ENCODE assay signal across 21 cellular contexts in the genomic region with DNA sequence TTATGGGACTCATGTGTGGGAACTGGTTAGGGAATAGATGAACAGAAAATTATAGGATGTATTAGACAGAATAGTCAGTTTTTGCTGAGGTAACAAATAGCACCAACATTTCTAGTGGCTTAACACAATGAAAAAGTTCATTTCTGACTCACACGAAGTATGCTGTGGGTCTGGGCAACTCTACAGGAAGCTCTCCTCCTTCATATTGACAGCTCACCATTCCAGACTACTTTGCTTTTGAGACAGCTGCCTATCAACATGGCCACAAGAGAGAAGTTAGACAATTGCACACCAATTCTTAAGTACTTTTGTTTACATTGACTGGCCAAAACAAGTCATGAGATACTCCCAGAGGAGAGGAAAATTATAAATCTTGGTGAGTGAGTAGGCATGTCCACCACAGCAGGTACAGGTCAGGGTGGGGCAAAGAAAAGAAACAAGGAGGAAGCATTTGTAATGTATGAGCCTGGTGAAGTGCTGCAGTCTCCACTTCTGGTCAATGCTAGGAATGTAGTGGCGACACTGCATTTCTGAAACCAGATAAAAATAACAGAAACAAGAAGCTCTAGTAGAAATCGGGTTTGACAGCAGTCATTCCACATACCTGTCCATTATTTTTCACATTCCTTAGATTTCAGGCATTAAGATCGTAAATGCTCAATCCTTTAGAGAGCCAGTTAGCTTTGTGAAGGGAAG.
"Had no signal": no experiment of that assay in that cellular context is flagged by ENCODE, and none has a peak within 500 bp of the region (broad histone marks: within the 10 kb centered on the region; RNA-seq: fewer than 3 reads in every experiment).

No MANE protein-coding gene starts in this region.

- H3K27me3 ChIP-seq: brain microvascular endothelial cell, colonic mucosa, gastrocnemius medialis, neural progenitor cell, upper lobe of left lung had no signal

- H3K9me3 Mint-ChIP-seq: central memory CD8-positive, alpha-beta T cell; neural progenitor cell had no signal

- ATAC-seq: gastrocnemius medialis; mucosa of descending colon; naive thymus-derived CD4-positive, alpha-beta T cell; right cardiac atrium; stimulated activated naive CD8-positive, alpha-beta T cell treated with anti-CD3 and anti-CD28 coated beads, Interleukin-15, amount 100 ng/mL, for 72 hours had no signal

- H3K4me1 ChIP-seq: colonic mucosa, gastrocnemius medialis, neural progenitor cell, prostate gland, upper lobe of left lung had no signal

- H3K27ac ChIP-seq: brain microvascular endothelial cell, colonic mucosa, gastrocnemius medialis, neural progenitor cell, prostate gland, upper lobe of left lung had no signal

- H3K36me3 Mint-ChIP-seq: memory B cell, neural progenitor cell had no signal

- H3K4me3 ChIP-seq: colonic mucosa, gastrocnemius medialis, mucosa of descending colon, neural progenitor cell, prostate gland, upper lobe of left lung had no signal

- H3K27ac Mint-ChIP-seq: endodermal cell; memory B cell; naive thymus-derived CD4-positive, alpha-beta T cell; neural progenitor cell; stimulated activated naive CD8-positive, alpha-beta T cell treated with anti-CD3 and anti-CD28 coated beads, Interleukin-15, amount 100 ng/mL, for 72 hours had no signal

- H3K36me3 ChIP-seq: brain microvascular endothelial cell, colonic mucosa, gastrocnemius medialis, neural progenitor cell, prostate gland, upper lobe of left lung had no signal

- DNase-seq: activated CD4-positive, alpha-beta T cell treated with anti-CD3 and anti-CD28 coated beads, Interleukin-2, amount 50 U/mL, for 4 hours; activated naive CD4-positive, alpha-beta T cell; brain microvascular endothelial cell; colonic mucosa; endodermal cell; erythroblast; gastrocnemius medialis; head of caudate nucleus; mucosa of descending colon; naive thymus-derived CD4-positive, alpha-beta T cell; right cardiac atrium; small intestine; stimulated activated CD4-positive, alpha-beta T cell treated with anti-CD3 and anti-CD28 coated beads, Interleukin-15, amount 100 ng/mL, for 24 hours; stimulated activated CD4-positive, alpha-beta T cell treated with anti-CD3 and anti-CD28 coated beads, Interleukin-2, amount 100 ng/mL, for 48 hours; stimulated activated naive CD8-positive, alpha-beta T cell treated with anti-CD3 and anti-CD28 coated beads, Interleukin-15, amount 100 ng/mL, for 72 hours; T1000; upper lobe of left lung had no signal

- H3K4me3 Mint-ChIP-seq: central memory CD8-positive, alpha-beta T cell; endodermal cell; memory B cell; naive thymus-derived CD4-positive, alpha-beta T cell; neural progenitor cell; stimulated activated naive CD8-positive, alpha-beta T cell treated with anti-CD3 and anti-CD28 coated beads, Interleukin-15, amount 100 ng/mL, for 72 hours had no signal

- H3K4me1 Mint-ChIP-seq: central memory CD8-positive, alpha-beta T cell; memory B cell; naive thymus-derived CD4-positive, alpha-beta T cell; neural progenitor cell had no signal

- H3K9me3 ChIP-seq: colonic mucosa, gastrocnemius medialis, mucosa of descending colon, prostate gland, upper lobe of left lung had no signal
